In the genomic region with DNA sequence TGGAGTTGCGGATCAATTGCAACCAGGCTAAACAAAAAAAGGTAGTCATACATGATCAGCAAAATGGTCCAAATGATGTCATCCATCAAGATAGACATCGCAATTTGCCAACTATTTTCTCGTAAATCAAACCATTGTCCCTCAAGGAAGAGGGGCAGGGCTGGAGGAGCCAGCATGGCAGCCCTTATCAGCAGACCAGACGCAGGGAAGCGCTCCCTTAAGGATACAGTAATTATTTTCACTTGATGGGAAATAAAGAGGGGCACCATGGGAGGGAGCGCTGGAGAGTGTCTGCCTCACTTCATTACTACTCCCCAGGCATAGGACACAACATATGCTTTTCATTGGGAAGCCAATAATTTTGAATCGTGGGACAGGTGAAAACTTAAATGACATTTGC, we compare ENCODE assay signal across 23 cellular contexts.
"Had no signal": no experiment of that assay in that cellular context is flagged by ENCODE, and none has a peak within 500 bp of the region (broad histone marks: within the 10 kb centered on the region; RNA-seq: fewer than 3 reads in every experiment).

No MANE protein-coding gene starts in this region.

- H3K4me1 Mint-ChIP-seq: immature natural killer cell; memory B cell; naive B cell; stimulated activated effector memory CD8-positive, alpha-beta T cell treated with anti-CD3 and anti-CD28 coated beads, Interleukin-12 subunit alpha, Interleukin-12 subunit beta, amount 100 ng/mL, for 72 hours had no signal

- H3K27ac ChIP-seq: neural progenitor cell, parathyroid adenoma, right lobe of liver, stomach, thyroid gland had no signal

- DNase-seq: cortex of kidney; effector memory CD8-positive, alpha-beta T cell; hypothalamus; immature natural killer cell; left ventricle myocardium superior; mucosa of descending colon; naive B cell; right lobe of liver; small intestine; stimulated activated CD4-positive, alpha-beta T cell treated with anti-CD3 and anti-CD28 coated beads, Interleukin-12 subunit alpha, Interleukin-12 subunit beta, amount 100 ng/mL, for 4 hours; stimulated activated CD4-positive, alpha-beta T cell treated with anti-CD3 and anti-CD28 coated beads, Interleukin-1b, Interleukin-23, amount 100 ng/mL, for 48 hours; stimulated activated CD4-positive, alpha-beta T cell treated with anti-CD3 and anti-CD28 coated beads, Interleukin-4, amount 100 ng/mL, for 24 hours; stimulated activated naive CD4-positive, alpha-beta T cell treated with Interleukin-2 at 50 U/mL for 16 hours; stomach; thyroid gland had no signal

- H3K9me3 Mint-ChIP-seq: effector memory CD8-positive, alpha-beta T cell; immature natural killer cell; stimulated activated effector memory CD8-positive, alpha-beta T cell treated with anti-CD3 and anti-CD28 coated beads, Interleukin-12 subunit alpha, Interleukin-12 subunit beta, amount 100 ng/mL, for 72 hours had no signal

- H3K4me2 ChIP-seq: neural progenitor cell had no signal

- H3K4me3 Mint-ChIP-seq: effector memory CD8-positive, alpha-beta T cell; immature natural killer cell; memory B cell; mesothelial cell of epicardium; naive B cell; nephron; neural progenitor cell; stimulated activated effector memory CD8-positive, alpha-beta T cell treated with anti-CD3 and anti-CD28 coated beads, Interleukin-12 subunit alpha, Interleukin-12 subunit beta, amount 100 ng/mL, for 72 hours had no signal

- H2AFZ ChIP-seq: neural progenitor cell, parathyroid adenoma had no signal

- H3K27ac Mint-ChIP-seq: effector memory CD8-positive, alpha-beta T cell; immature natural killer cell; memory B cell; mesothelial cell of epicardium; naive B cell; nephron; progenitor cell of endocrine pancreas; stimulated activated effector memory CD8-positive, alpha-beta T cell treated with anti-CD3 and anti-CD28 coated beads, Interleukin-12 subunit alpha, Interleukin-12 subunit beta, amount 100 ng/mL, for 72 hours had no signal

- H3K27me3 Mint-ChIP-seq: naive B cell had no signal

- H3K79me2 ChIP-seq: parathyroid adenoma had no signal

- H3K36me3 ChIP-seq: neural progenitor cell, right lobe of liver, stomach, thyroid gland had no signal

- H3K4me1 ChIP-seq: parathyroid adenoma had no signal

- H3K9me3 ChIP-seq: mucosa of descending colon, right lobe of liver, stomach, thyroid gland had no signal

- H3K36me3 Mint-ChIP-seq: immature natural killer cell; memory B cell; mesothelial cell of epicardium; naive B cell; neural progenitor cell; stimulated activated effector memory CD8-positive, alpha-beta T cell treated with anti-CD3 and anti-CD28 coated beads, Interleukin-12 subunit alpha, Interleukin-12 subunit beta, amount 100 ng/mL, for 72 hours had no signal

- H3K9ac ChIP-seq: neural progenitor cell, parathyroid adenoma had no signal

- H3K4me3 ChIP-seq: lung, mucosa of descending colon, neural progenitor cell, right lobe of liver, stomach, thyroid gland had no signal

- ATAC-seq: effector memory CD8-positive, alpha-beta T cell; left ventricle myocardium superior; mucosa of descending colon; right lobe of liver; stimulated activated effector memory CD8-positive, alpha-beta T cell treated with anti-CD3 and anti-CD28 coated beads, Interleukin-12 subunit alpha, Interleukin-12 subunit beta, amount 100 ng/mL, for 72 hours had no signal

- H3K27me3 ChIP-seq: neural progenitor cell, right lobe of liver, stomach, thyroid gland had no signal
